Comparison of ENCODE assay signal across 8 cellular contexts in the genomic region with DNA sequence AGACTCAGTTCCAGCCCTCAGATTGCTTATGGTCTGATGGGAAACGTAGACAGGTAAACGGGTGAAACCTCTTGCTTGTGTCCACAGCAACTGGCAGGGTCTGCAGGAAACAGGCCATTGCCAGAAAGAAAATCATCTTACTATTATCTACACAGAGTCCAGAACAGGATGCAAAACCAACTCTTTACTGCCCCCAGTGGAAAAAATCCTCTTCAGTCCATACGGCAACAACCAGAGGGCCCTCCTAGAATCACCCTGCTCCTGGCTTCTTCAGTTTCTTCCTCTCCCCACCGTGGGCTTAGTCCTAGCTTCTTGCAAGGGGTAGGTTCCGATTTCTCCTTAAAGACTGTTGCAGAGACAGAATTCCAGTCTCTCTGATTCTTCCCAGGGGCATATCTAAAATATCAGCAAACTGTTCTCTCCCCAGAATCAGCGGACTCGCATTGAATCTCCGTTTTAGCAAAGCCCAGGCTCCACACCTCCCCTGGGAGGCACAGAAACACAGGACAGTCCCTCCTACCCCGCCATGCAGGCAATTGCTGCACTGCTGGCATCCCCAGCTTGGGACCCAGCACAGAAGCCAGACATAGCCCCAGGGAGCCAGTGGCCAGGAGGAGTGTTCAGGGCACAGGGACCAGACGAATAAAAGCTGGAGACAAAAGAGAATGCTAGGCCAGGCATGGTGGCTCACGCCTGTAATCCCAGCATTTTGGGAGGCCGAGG. TPM values are rescaled to one million over a fixed set of nuclear protein-coding genes. Genes with fewer than 3 reads are reported as not detected.
DNase-seq lines count a peak whose midpoint lies in the region; ATAC-seq and TF ChIP-seq lines count a peak whose summit lies in the region.

No MANE protein-coding gene starts in this region.

- peaks cover 30 to 32% of the 10 kb centered on the region in 2 donors for H3K27me3 Mint-ChIP-seq in effector memory CD8-positive, alpha-beta T cell
- no peaks in the 10 kb centered on the region for H3K27me3 Mint-ChIP-seq in memory B cell
- peaks cover 1% of the 10 kb centered on the region for H3K27me3 Mint-ChIP-seq in activated T-helper 2 cell treated with anti-CD3 and anti-CD28 coated beads, Interferon-gamma antibody, Interleukin-2, Interleukin-4, amounts not matched to agents 10 μg/mL and 5 μg/mL and 100 μg/mL, durations not matched to agents 14 hours and 24 hours and 36 hours (ENCODE audit: low read depth)

- no peaks in the 10 kb centered on the region for H3K36me3 Mint-ChIP-seq in effector memory CD8-positive, alpha-beta T cell (ENCODE audit: insufficient read depth)
- H3K36me3 Mint-ChIP-seq in memory B cell, result no peaks in the 10 kb centered on the region
- H3K36me3 Mint-ChIP-seq in activated T-helper 2 cell treated with anti-CD3 and anti-CD28 coated beads, Interferon-gamma antibody, Interleukin-2, Interleukin-4, amounts not matched to agents 10 μg/mL and 5 μg/mL and 100 μg/mL, durations not matched to agents 14 hours and 24 hours and 36 hours (ENCODE audit: low read depth), result no peaks in the 10 kb centered on the region

- H3K4me3 ChIP-seq in AG10803 (ENCODE audit: low read length) (no peak overlapping the region), OCI-LY1 (ENCODE audit: low read depth, low read length, poor library complexity, severe bottlenecking) (no peak overlapping the region)

- no peak overlapping the region for H3K9ac ChIP-seq in OCI-LY1 (ENCODE audit: low read length)

- H3K4me2 ChIP-seq in OCI-LY1 (ENCODE audit: low read length), result no peak overlapping the region

- H3K27me3 ChIP-seq in OCI-LY1 (ENCODE audit: insufficient read depth, low read length), result no peaks in the 10 kb centered on the region

- intact Hi-C loops in activated T-helper 2 cell treated with anti-CD3 and anti-CD28 coated beads, Interferon-gamma antibody, Interleukin-2, Interleukin-4, amounts not matched to agents 10 μg/mL and 5 μg/mL and 100 μg/mL, durations not matched to agents 14 hours and 24 hours and 36 hours (cut with micrococcal nuclease), result no loop called here

- H3K4me3 Mint-ChIP-seq in effector memory CD8-positive, alpha-beta T cell, result no peak overlapping the region
- no peak overlapping the region for H3K4me3 Mint-ChIP-seq in memory B cell
- H3K4me3 Mint-ChIP-seq in activated T-helper 2 cell treated with anti-CD3 and anti-CD28 coated beads, Interferon-gamma antibody, Interleukin-2, Interleukin-4, amounts not matched to agents 10 μg/mL and 5 μg/mL and 100 μg/mL, durations not matched to agents 14 hours and 24 hours and 36 hours (ENCODE audit: low read depth), result no peak overlapping the region

- no peak overlapping the region for H2AFZ ChIP-seq in OCI-LY1 (ENCODE audit: low read length)

- H3K27ac ChIP-seq in OCI-LY1 (ENCODE audit: low read depth, low read length, poor library complexity, severe bottlenecking), result no peak overlapping the region

- ATAC-seq in GM18508 (IDR thresholded peaks at IDR 0.05; ENCODE audit: insufficient read depth, unreplicated experiment), result peak; percentile 70
- ATAC-seq in HG03103 (IDR thresholded peaks at IDR 0.05; ENCODE audit: low read depth, unreplicated experiment), result peak; percentile 69
- peak; percentile 27 for ATAC-seq in effector memory CD8-positive, alpha-beta T cell (replicated peaks)
- peak; percentile 75 for ATAC-seq in memory B cell (ENCODE audit: low read depth)

- H3K4me1 ChIP-seq in OCI-LY1 (ENCODE audit: insufficient read depth, low read length, severe bottlenecking), result no peaks in the 10 kb centered on the region

- no peaks in the 10 kb centered on the region for H4K20me1 ChIP-seq in OCI-LY1 (ENCODE audit: insufficient read depth, low read length)

- no peaks in the 10 kb centered on the region for H3K9me3 ChIP-seq in OCI-LY1 (ENCODE audit: low read length)

- peak; percentile 53 for DNase-seq in AG10803 (ENCODE audit: low read depth)
- DNase-seq in effector memory CD8-positive, alpha-beta T cell, result no peak
- DNase-seq in memory B cell (ENCODE audit: low spot score in 2 of 2), result peak in 1 of 2 donors; percentile 13
- no peak for DNase-seq in NCI-H187 (lab: John Stamatoyannopoulos, UW)
- DNase-seq in activated T-helper 2 cell treated with anti-CD3 and anti-CD28 coated beads, Interferon-gamma antibody, Interleukin-2, Interleukin-4, amounts not matched to agents 10 μg/mL and 5 μg/mL and 100 μg/mL, durations not matched to agents 14 hours and 24 hours and 36 hours (ENCODE audit: low spot score), result no peak

- TF ChIP-seq CTCF in AG10803 (conservative IDR thresholded peaks at IDR 0.05; ENCODE audit: low read length) (peak; percentile 61), OCI-LY1 (IDR thresholded peaks at IDR 0.05; ENCODE audit: low read length) (peak; percentile 49; the same call in 1 of the 2 replicates)

- no peaks in the 10 kb centered on the region for H3K4me1 Mint-ChIP-seq in effector memory CD8-positive, alpha-beta T cell (ENCODE audit: low read depth in 2 of 2)
- H3K4me1 Mint-ChIP-seq in memory B cell, result no peaks in the 10 kb centered on the region
- H3K4me1 Mint-ChIP-seq in activated T-helper 2 cell treated with anti-CD3 and anti-CD28 coated beads, Interferon-gamma antibody, Interleukin-2, Interleukin-4, amounts not matched to agents 10 μg/mL and 5 μg/mL and 100 μg/mL, durations not matched to agents 14 hours and 24 hours and 36 hours (ENCODE audit: low read depth), result no peaks in the 10 kb centered on the region

- no peak overlapping the region for H3K27ac Mint-ChIP-seq in effector memory CD8-positive, alpha-beta T cell
- H3K27ac Mint-ChIP-seq in memory B cell, result no peak overlapping the region
- H3K27ac Mint-ChIP-seq in activated T-helper 2 cell treated with anti-CD3 and anti-CD28 coated beads, Interferon-gamma antibody, Interleukin-2, Interleukin-4, amounts not matched to agents 10 μg/mL and 5 μg/mL and 100 μg/mL, durations not matched to agents 14 hours and 24 hours and 36 hours, result no peak overlapping the region

- H3K9me3 Mint-ChIP-seq in effector memory CD8-positive, alpha-beta T cell, result no peaks in the 10 kb centered on the region
- H3K9me3 Mint-ChIP-seq in memory B cell, result peaks cover 3% of the 10 kb centered on the region
- H3K9me3 Mint-ChIP-seq in activated T-helper 2 cell treated with anti-CD3 and anti-CD28 coated beads, Interferon-gamma antibody, Interleukin-2, Interleukin-4, amounts not matched to agents 10 μg/mL and 5 μg/mL and 100 μg/mL, durations not matched to agents 14 hours and 24 hours and 36 hours, result no peaks in the 10 kb centered on the region

- no peaks in the 10 kb centered on the region for H3F3A ChIP-seq in OCI-LY1 (ENCODE audit: insufficient read depth, low read length)

- no peaks in the 10 kb centered on the region for H3K9me2 ChIP-seq in OCI-LY1 (ENCODE audit: low read depth, low read length)

- no peaks in the 10 kb centered on the region for H3K79me2 ChIP-seq in OCI-LY1 (ENCODE audit: insufficient read depth, low read length)

- H3K36me3 ChIP-seq in OCI-LY1 (ENCODE audit: insufficient read depth, low read length), result no peaks in the 10 kb centered on the region

RNA-seq across cellular contexts. Expression of a gene that starts 41.0 kb away (rescaled TPM):
- total RNA-seq in activated T-helper 2 cell treated with anti-CD3 and anti-CD28 coated beads, Interferon-gamma antibody, Interleukin-2, Interleukin-4, amounts not matched to agents 10 μg/mL and 5 μg/mL and 100 μg/mL, durations not matched to agents 14 hours and 24 hours and 36 hours, result 1.1 and 1.4 TPM in 2 replicates
